In genomic region chr2:84797271-84797670, GRCh38 we compare ENCODE assay signal across 24 cellular contexts.
A peak's percentile ranks its signal among the peaks of the same experiment; 100 is the strongest.
DNase-seq lines count a peak whose midpoint lies in the region; ATAC-seq lines count a peak whose summit lies in the region.
"Had no signal": no experiment of that assay in that cellular context is flagged by ENCODE, and none has a peak within 500 bp of the region (broad histone marks: within the 10 kb centered on the region; RNA-seq: fewer than 3 reads in every experiment).

No MANE protein-coding gene starts in this region.

- ATAC-seq in effector memory CD8-positive, alpha-beta T cell (replicated peaks), result no peak
- ATAC-seq: CD8-positive, alpha-beta T cell; GM12878; K562 had no signal

- H3K9me3 Mint-ChIP-seq in activated T-cell treated with anti-CD3 and anti-CD28 coated beads, Interleukin-2, amount 50 U/mL, for 24 hours, result peaks cover 12% of the 10 kb centered on the region
- H3K9me3 Mint-ChIP-seq in effector memory CD8-positive, alpha-beta T cell, result no peaks in the 10 kb centered on the region

- no peaks in the 10 kb centered on the region for H3K4me1 ChIP-seq in GM23248 (ENCODE audit: insufficient read depth)
- H3K4me1 ChIP-seq: Caco-2 had no signal

- H3K9ac ChIP-seq in GM23248, result no peak overlapping the region
- H3K9ac ChIP-seq: SK-N-SH had no signal

- no peak overlapping the region for H3K4me3 Mint-ChIP-seq in activated T-cell treated with anti-CD3 and anti-CD28 coated beads, Interleukin-2, amount 50 U/mL, for 24 hours
- H3K4me3 Mint-ChIP-seq in effector memory CD8-positive, alpha-beta T cell, result no peak overlapping the region
- H3K4me3 Mint-ChIP-seq: B cell; CD8-positive, alpha-beta T cell had no signal

- no peaks in the 10 kb centered on the region for H3F3A ChIP-seq in GM23248 (ENCODE audit: insufficient read depth)

- H3K9me3 ChIP-seq in GM23248 (ENCODE audit: low read depth), result no peaks in the 10 kb centered on the region
- H3K9me3 ChIP-seq: Caco-2, SK-N-SH had no signal

- H3K27ac ChIP-seq in angular gyrus (ENCODE audit: low read depth, low read length), result peak overlapping the region; percentile 17
- H3K27ac ChIP-seq in cingulate gyrus (ENCODE audit: low read depth, low read length), result peak overlapping the region; percentile 43
- no peak overlapping the region for H3K27ac ChIP-seq in GM23248
- H3K27ac ChIP-seq: C4-2B had no signal

- H3K4me2 ChIP-seq in GM23248 (ENCODE audit: unreplicated experiment), result no peak overlapping the region
- H3K4me2 ChIP-seq: SK-N-SH had no signal

- no peaks in the 10 kb centered on the region for H4K20me1 ChIP-seq in GM23248 (ENCODE audit: insufficient read depth)

- 90 to 91% methylated on average over 3 of the region's 3 CpGs for WGBS in GM23248 (ENCODE audit: low coverage in 1 of 2, low lambda C conversion rate in 2 of 2, missing lambda C conversion rate in 2 of 2), 2 experiments

- in situ Hi-C loops in GM23248 (cut with MboI), result no loop called here

- H3K27me3 ChIP-seq in GM23248 (replicated peaks; ENCODE audit: insufficient read depth), result no peaks in the 10 kb centered on the region

- no peaks in the 10 kb centered on the region for H3K36me3 ChIP-seq in GM23248 (ENCODE audit: low read depth)

- H3K4me3 ChIP-seq in GM23248, result no peak overlapping the region
- H3K4me3 ChIP-seq: GM12878, K562 had no signal

- H3K79me2 ChIP-seq in GM23248 (ENCODE audit: insufficient read depth), result no peaks in the 10 kb centered on the region

- H3K4me1 Mint-ChIP-seq in activated T-cell treated with anti-CD3 and anti-CD28 coated beads, Interleukin-2, amount 50 U/mL, for 24 hours (ENCODE audit: low read depth), result peaks cover 32% of the 10 kb centered on the region
- H3K4me1 Mint-ChIP-seq in effector memory CD8-positive, alpha-beta T cell (ENCODE audit: low read depth in 2 of 2), result peaks cover 17% of the 10 kb centered on the region in 2 donors

- H3K27me3 Mint-ChIP-seq in activated T-cell treated with anti-CD3 and anti-CD28 coated beads, Interleukin-2, amount 50 U/mL, for 24 hours, result no peaks in the 10 kb centered on the region
- H3K27me3 Mint-ChIP-seq in effector memory CD8-positive, alpha-beta T cell, result no peaks in the 10 kb centered on the region

- H3K9me2 ChIP-seq in GM23248 (ENCODE audit: insufficient read depth), result no peaks in the 10 kb centered on the region
- H3K9me2 ChIP-seq: SK-N-SH had no signal

- no peak overlapping the region for H3K27ac Mint-ChIP-seq in activated T-cell treated with anti-CD3 and anti-CD28 coated beads, Interleukin-2, amount 50 U/mL, for 24 hours
- peak overlapping the region in 1 of 2 donors; percentile 29 for H3K27ac Mint-ChIP-seq in effector memory CD8-positive, alpha-beta T cell
- H3K27ac Mint-ChIP-seq: B cell; CD8-positive, alpha-beta T cell had no signal

- H2AFZ ChIP-seq in GM23248, result no peak overlapping the region

- DNase-seq in medulla oblongata (ENCODE audit: extremely low spot score) (peak; percentile 9), superior temporal gyrus (ENCODE audit: extremely low spot score) (peak; percentile 53), GM23248 (no peak)
- DNase-seq in activated T-cell treated with anti-CD3 and anti-CD28 coated beads, Interleukin-2, amount 50 U/mL, for 24 hours, result no peak
- no peak for DNase-seq in effector memory CD8-positive, alpha-beta T cell
- DNase-seq: Caco-2; CD8-positive, alpha-beta T cell; GDM1; H7; Kasumi-1; NCI-H1092 treated with DMSO at 0.1 percent for 48 hours; NCI-H1436; NCI-H1930; NCI-H2107; NCI-H524; NCI-H748 treated with DMSO at 0.1 percent for 48 hours; NK-92 treated with Interleukin-12 subunit alpha and Interleukin-12 subunit beta, amount 100 ng/mL, for 24 hours; SK-N-SH had no signal

- H3K36me3 Mint-ChIP-seq in activated T-cell treated with anti-CD3 and anti-CD28 coated beads, Interleukin-2, amount 50 U/mL, for 24 hours (ENCODE audit: low read depth), result no peaks in the 10 kb centered on the region
- H3K36me3 Mint-ChIP-seq in effector memory CD8-positive, alpha-beta T cell (ENCODE audit: insufficient read depth), result no peaks in the 10 kb centered on the region

Comparison
In these comparisons a context has a peak if more than half of its experiments do, and no peak if none do; other contexts are left out.
1. DNase-seq: peak in medulla oblongata (single experiment) and superior temporal gyrus (single experiment); none in activated T-cell treated with anti-CD3 and anti-CD28 coated beads, Interleukin-2, amount 50 U/mL, for 24 hours (single experiment), effector memory CD8-positive, alpha-beta T cell (0 of 3) and GM23248 (single experiment).